Comparison of ENCODE assay signal across 11 cellular contexts in the genomic region with DNA sequence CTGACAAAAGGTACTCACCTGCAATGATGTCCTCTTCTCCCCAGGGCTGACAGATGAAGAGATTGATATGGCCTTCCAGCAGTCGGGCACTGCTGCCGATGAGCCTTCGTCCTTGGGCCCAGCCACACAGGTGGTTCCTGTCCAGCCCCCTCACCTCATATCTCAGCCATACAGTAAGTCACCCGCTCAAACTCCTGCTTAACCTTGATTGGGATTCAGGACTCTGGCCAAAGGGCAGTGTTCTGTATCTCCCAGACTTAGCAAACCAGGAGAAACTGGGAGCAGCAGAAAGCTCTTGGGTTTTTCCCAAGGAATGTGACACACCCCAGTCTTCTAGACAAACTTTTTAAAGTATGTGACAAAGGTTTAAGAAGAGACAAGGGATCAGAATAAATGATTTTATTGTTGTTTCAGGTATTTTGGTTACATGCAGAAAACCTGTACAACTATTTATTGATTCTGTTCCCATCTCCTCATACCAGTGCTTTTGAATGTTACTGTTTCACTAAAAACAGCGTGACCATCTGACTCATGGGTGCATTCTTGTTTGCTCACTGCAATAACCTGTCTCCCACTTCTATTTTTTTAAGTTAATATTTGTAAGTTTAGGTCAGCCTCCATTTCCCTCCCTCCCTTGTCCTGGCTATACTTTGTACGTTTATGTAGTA.
DNase-seq lines count a peak whose midpoint lies in the region; ATAC-seq, FAIRE-seq and TF ChIP-seq lines count a peak whose summit lies in the region.
"Had no signal": no experiment of that assay in that cellular context is flagged by ENCODE, and none has a peak within 500 bp of the region (broad histone marks: within the 10 kb centered on the region; RNA-seq: fewer than 3 reads in every experiment).

No MANE protein-coding gene starts in this region.

- WGBS in right lobe of liver (ENCODE audit: insufficient coverage, low coverage, low lambda C conversion rate, missing lambda C conversion rate): 41% methylated on average over 5 of the region's 6 CpGs

- H3K27me3 ChIP-seq in ACC112 (ENCODE audit: insufficient read depth, low read length) (no peaks in the 10 kb centered on the region), bronchial epithelial cell (ENCODE audit: control insufficient read depth, insufficient read depth, low read length) (no peaks in the 10 kb centered on the region), right lobe of liver (no peaks in the 10 kb centered on the region)

- TF ChIP-seq POLR2A in right lobe of liver (IDR thresholded peaks at IDR 0.05): no peak

- no peaks in the 10 kb centered on the region for H3K9me3 ChIP-seq in right lobe of liver

- intact Hi-C loops in right lobe of liver (cut with DNase I): no loop called here

- no peak for FAIRE-seq in bronchial epithelial cell (lab: Jason Lieb, UNC)

- TF ChIP-seq CTCF in bronchial epithelial cell (IDR thresholded peaks at IDR 0.05; ENCODE audit: insufficient read depth, low read length, severe bottlenecking): no peak
- peak in 1 of 4 donors; percentile 29 for TF ChIP-seq CTCF in right lobe of liver (IDR thresholded peaks at IDR 0.05)

- peak; percentile 69 to 83 (median 74) for ATAC-seq in right lobe of liver
- no peak for ATAC-seq in HG03442 (IDR thresholded peaks at IDR 0.05; ENCODE audit: unreplicated experiment)
- ATAC-seq in GM19023 (IDR thresholded peaks at IDR 0.05; ENCODE audit: unreplicated experiment): no peak

- peak; percentile 57 for DNase-seq in HuH-7.5 (ENCODE audit: low spot score)
- peak; percentile 89 for DNase-seq in bronchial epithelial cell (ENCODE audit: low read depth)
- DNase-seq in right lobe of liver: peak in 1 of 3 donors; percentile 48
- no peak for DNase-seq in RKO (ENCODE audit: low spot score)
- no peak for DNase-seq in DMS53 treated with DMSO at 0.1 percent for 48 hours (lab: John Stamatoyannopoulos, UW; ENCODE audit: unreplicated experiment)
- DNase-seq: midbrain; NCI-H1092 treated with DMSO at 0.1 percent for 48 hours; stimulated activated naive CD4-positive, alpha-beta T cell treated with Interleukin-2 at 50 U/mL for 16 hours had no signal

- peak overlapping the region; percentile 12 for H2AFZ ChIP-seq in ACC112 (ENCODE audit: low read length, unreplicated experiment)

- H3K36me3 ChIP-seq in ACC112 (ENCODE audit: insufficient read depth, low read length) (no peaks in the 10 kb centered on the region; the same call in 1 of the 2 replicates), bronchial epithelial cell (ENCODE audit: control insufficient read depth, insufficient read depth, low read length) (peaks cover 1% of the 10 kb centered on the region), right lobe of liver (no peaks in the 10 kb centered on the region)

- H3K4me1 ChIP-seq in ACC112 (ENCODE audit: control insufficient read depth, insufficient read depth, low read length, unreplicated experiment) (peaks cover 14% of the 10 kb centered on the region), right lobe of liver (peaks cover 0 to 48% (median 21%) of the 10 kb centered on the region in 4 donors)

- no peaks in the 10 kb centered on the region for H3K79me2 ChIP-seq in ACC112 (ENCODE audit: control insufficient read depth, insufficient read depth, low read length, unreplicated experiment)

- H3K4me3 ChIP-seq in ACC112 (ENCODE audit: low read depth, low read length) (peak overlapping the region; percentile 11; the same call in 1 of the 2 replicates), bronchial epithelial cell (ENCODE audit: low read depth, low read length) (no peak overlapping the region), right lobe of liver (no peak overlapping the region)

- H3K27ac ChIP-seq in ACC112 (ENCODE audit: low read depth, low read length): peak overlapping the region; percentile 78
- H3K27ac ChIP-seq in right lobe of liver: peak overlapping the region; percentile 45 to 75 (median 54)

Comparison
In these comparisons a context has a peak if more than half of its experiments do, and no peak if none do; other contexts are left out.
1. DNase-seq: peak in HuH-7.5 (single experiment) and bronchial epithelial cell (single experiment); none in RKO (single experiment) and DMS53 treated with DMSO at 0.1 percent for 48 hours (single experiment).
2. ATAC-seq: peak in right lobe of liver (4 of 4); none in HG03442 (single experiment) and GM19023 (single experiment).